ENCODE assay signal across 21 cellular contexts in the genomic region with DNA sequence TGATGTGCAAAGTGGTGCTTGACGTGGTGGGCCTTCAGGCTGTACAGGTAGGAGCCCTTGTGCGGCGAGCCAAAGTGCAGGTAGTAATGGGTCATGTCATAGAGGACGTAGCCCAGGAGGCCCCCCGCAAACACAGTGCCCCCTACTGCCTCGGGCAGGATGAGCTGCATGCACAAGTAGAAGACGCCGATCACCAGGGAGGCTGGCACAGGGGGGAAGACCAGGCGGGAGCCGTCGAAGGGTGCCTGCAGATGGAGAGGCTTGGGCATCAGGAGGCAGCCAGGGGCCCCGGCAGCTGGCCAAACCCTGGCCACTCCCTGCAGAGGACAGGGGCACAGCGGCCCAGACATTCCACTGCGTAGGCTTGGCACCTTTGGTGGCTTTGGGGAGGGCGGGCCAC. TPM values are rescaled to one million over a fixed set of nuclear protein-coding genes. Genes with fewer than 3 reads are reported as not detected.
DNase-seq lines count a peak whose midpoint lies in the region; ATAC-seq, FAIRE-seq and TF ChIP-seq lines count a peak whose summit lies in the region.
"Had no signal": no experiment of that assay in that cellular context is flagged by ENCODE, and none has a peak within 500 bp of the region (broad histone marks: within the 10 kb centered on the region; RNA-seq: fewer than 3 reads in every experiment).

No MANE protein-coding gene starts in this region.

- BruUV-seq in K562 (replicated peaks; lab: Mats Ljungman, UMichigan): no TSS peak

- H3K4me2 ChIP-seq in H9 (ENCODE audit: insufficient read depth, insufficient read length, low read length) (no peak overlapping the region), K562 (ENCODE audit: insufficient read depth, low read length) (no peak overlapping the region)

- ATAC-seq in K562 (peak; percentile 47; the same call in 2 of the 3 replicates), upper lobe of right lung (no peak), GM18511 (IDR thresholded peaks at IDR 0.05; ENCODE audit: unreplicated experiment) (no peak)
- no peak for ATAC-seq in stimulated activated effector memory CD8-positive, alpha-beta T cell treated with anti-CD3 and anti-CD28 coated beads, Interleukin-12 subunit alpha, Interleukin-12 subunit beta, amount 100 ng/mL, for 72 hours
- ATAC-seq: Right ventricle myocardium inferior had no signal

- H3K4me3 ChIP-seq in K562 (no peak overlapping the region), upper lobe of right lung (no peak overlapping the region)
- H3K4me3 ChIP-seq: MG63, Peyer's patch had no signal

- peaks cover 0 to 5% (median 0%) of the 10 kb centered on the region in 3 experiments; a peak in 2 of 7 replicates for H3K36me3 Mint-ChIP-seq in H9 (ENCODE audit: insufficient read depth in 1 of 3, low read depth in 3 of 3)
- no peaks in the 10 kb centered on the region for H3K36me3 Mint-ChIP-seq in stimulated activated effector memory CD8-positive, alpha-beta T cell treated with anti-CD3 and anti-CD28 coated beads, Interleukin-12 subunit alpha, Interleukin-12 subunit beta, amount 100 ng/mL, for 72 hours
- H3K36me3 Mint-ChIP-seq: CD14-positive monocyte had no signal

- no peaks in the 10 kb centered on the region for H3K79me1 ChIP-seq in H9 (ENCODE audit: insufficient read depth, low read depth, low read length, poor library complexity, severe bottlenecking)

- no peaks in the 10 kb centered on the region for H3K4me1 ChIP-seq in H9 (ENCODE audit: insufficient read depth, low read length)
- peaks cover 0 to 20% of the 10 kb centered on the region in 2 experiments; a peak in 2 of 5 replicates for H3K4me1 ChIP-seq in K562 (replicated peaks in 1 of 2; ENCODE audit: control insufficient read depth in 2 of 2, insufficient read depth in 2 of 2, low read length in 2 of 2)
- H3K4me1 ChIP-seq in upper lobe of right lung: no peaks in the 10 kb centered on the region
- H3K4me1 ChIP-seq: Peyer's patch had no signal

- no peak overlapping the region for H4K8ac ChIP-seq in H9 (replicated peaks; ENCODE audit: insufficient read length, low read depth, low read length)

- in situ Hi-C loops in K562 (cut with MboI): loop anchor here (25.0 kb wide), 1 partner anchor 421 kb away; the partner anchor contains the start of gene ZFP1

- no peak overlapping the region for H2AK5ac ChIP-seq in H9 (ENCODE audit: insufficient read length, low read length)

- no peak for TF ChIP-seq POLR2A in K562 (conservative IDR thresholded peaks at IDR 0.05)

- no peaks in the 10 kb centered on the region for H3K36me3 ChIP-seq in K562 (ENCODE audit: control insufficient read depth, insufficient read depth, low read length)
- no peaks in the 10 kb centered on the region for H3K36me3 ChIP-seq in upper lobe of right lung
- H3K36me3 ChIP-seq: MG63, Peyer's patch had no signal

- H3K27ac ChIP-seq in H9 (ENCODE audit: insufficient read length, low read depth, low read length) (no peak overlapping the region), K562 (ENCODE audit: extremely low read depth, low read depth, low read length) (no peak overlapping the region), layer of hippocampus (ENCODE audit: low read depth, low read length) (peak overlapping the region; percentile 69), upper lobe of right lung (no peak overlapping the region)
- H3K27ac ChIP-seq: Peyer's patch had no signal

- H2AFZ ChIP-seq in H9 (ENCODE audit: low read length) (no peak overlapping the region), K562 (ENCODE audit: low read depth, low read length) (no peak overlapping the region)

- no peaks in the 10 kb centered on the region; the same call in none of the 2 replicates for H3K27me3 Mint-ChIP-seq in H9 (ENCODE audit: low read depth)

- no peak overlapping the region for H3K4me3 Mint-ChIP-seq in H9
- no peak overlapping the region for H3K4me3 Mint-ChIP-seq in stimulated activated effector memory CD8-positive, alpha-beta T cell treated with anti-CD3 and anti-CD28 coated beads, Interleukin-12 subunit alpha, Interleukin-12 subunit beta, amount 100 ng/mL, for 72 hours
- H3K4me3 Mint-ChIP-seq: CD14-positive monocyte had no signal

- H3K9ac ChIP-seq in H9 (ENCODE audit: extremely low read depth, insufficient read length, low read length) (no peak overlapping the region), K562 (ENCODE audit: insufficient read depth in 1 of 2, low read depth in 2 of 2, low read length in 2 of 2) (no peak overlapping the region)

- peaks cover 0 to 5% of the 10 kb centered on the region in 2 experiments; a peak in 1 of 4 replicates for H3K4me1 Mint-ChIP-seq in H9
- H3K4me1 Mint-ChIP-seq in stimulated activated effector memory CD8-positive, alpha-beta T cell treated with anti-CD3 and anti-CD28 coated beads, Interleukin-12 subunit alpha, Interleukin-12 subunit beta, amount 100 ng/mL, for 72 hours: no peaks in the 10 kb centered on the region

- no peak overlapping the region for H3T11ph ChIP-seq in H9 (ENCODE audit: low read length)

- no peak overlapping the region for H3K56ac ChIP-seq in H9 (ENCODE audit: insufficient read length, low read depth, low read length)

- H3K9me3 Mint-ChIP-seq in H9: no peaks in the 10 kb centered on the region; a peak in 1 of 5 replicates
- H3K9me3 Mint-ChIP-seq in stimulated activated effector memory CD8-positive, alpha-beta T cell treated with anti-CD3 and anti-CD28 coated beads, Interleukin-12 subunit alpha, Interleukin-12 subunit beta, amount 100 ng/mL, for 72 hours: no peaks in the 10 kb centered on the region

- H3K27ac Mint-ChIP-seq in H9: no peak overlapping the region
- H3K27ac Mint-ChIP-seq in stimulated activated effector memory CD8-positive, alpha-beta T cell treated with anti-CD3 and anti-CD28 coated beads, Interleukin-12 subunit alpha, Interleukin-12 subunit beta, amount 100 ng/mL, for 72 hours: no peak overlapping the region
- H3K27ac Mint-ChIP-seq: CD14-positive monocyte had no signal

- TF ChIP-seq RAD21 in K562 (CRISPR knock-in tag; conservative IDR thresholded peaks at IDR 0.05 in 1 of 2, IDR thresholded peaks at IDR 0.05 in 1 of 2): no peak

- no peak overlapping the region for H3K4ac ChIP-seq in H9 (ENCODE audit: low read depth, low read length)

- H3K27me3 ChIP-seq in H9 (ENCODE audit: insufficient read depth, low read length) (no peaks in the 10 kb centered on the region), K562 (ENCODE audit: control insufficient read depth in 2 of 2, insufficient read depth in 2 of 2, low read length in 2 of 2) (peaks cover 22 to 50% of the 10 kb centered on the region in 2 experiments; a peak in 4 of 5 replicates), layer of hippocampus (ENCODE audit: control insufficient read depth, insufficient read depth, low read length) (no peaks in the 10 kb centered on the region), upper lobe of right lung (no peaks in the 10 kb centered on the region)
- H3K27me3 ChIP-seq: MG63, Peyer's patch had no signal

- FAIRE-seq in K562 (lab: Jason Lieb, UNC): no peak

- H3K9me1 ChIP-seq in K562 (ENCODE audit: control insufficient read depth, insufficient read depth, low read length): no peaks in the 10 kb centered on the region

- no peaks in the 10 kb centered on the region for H3K23me2 ChIP-seq in H9 (ENCODE audit: insufficient read length, low read depth, low read length, poor library complexity, severe bottlenecking)

- H3K9me3 ChIP-seq in H9 (ENCODE audit: control insufficient read depth, low read depth, low read length) (no peaks in the 10 kb centered on the region), K562 (replicated peaks; ENCODE audit: control insufficient read depth, insufficient read depth, low read depth, low read length) (no peaks in the 10 kb centered on the region), upper lobe of right lung (no peaks in the 10 kb centered on the region)
- H3K9me3 ChIP-seq: MG63, Peyer's patch had no signal

- DNase-seq in H9: no peak
- DNase-seq in K562 (ENCODE audit: extremely low read depth in 1 of 4, low spot score in 3 of 4): peak in 1 of 4 experiments; percentile 7
- peak; percentile 58 for DNase-seq in upper lobe of right lung
- no peak for DNase-seq in stimulated activated effector memory CD8-positive, alpha-beta T cell treated with anti-CD3 and anti-CD28 coated beads, Interleukin-12 subunit alpha, Interleukin-12 subunit beta, amount 100 ng/mL, for 72 hours (ENCODE audit: low spot score in 2 of 2)
- DNase-seq in NCI-H2227 (lab: John Stamatoyannopoulos, UW; ENCODE audit: unreplicated experiment): no peak
- DNase-seq: ACHN, DMS79 treated with DMSO at 0.1 percent for 48 hours, Karpas-422, MG63, NCI-H1048, NCI-H1436, NCI-H2029, NCI-H446 had no signal

- intact Hi-C loops in K562 (cut with micrococcal nuclease) (no loop called here), upper lobe of right lung (cut with DNase I) (no loop called here)

- H2BK12ac ChIP-seq in H9 (ENCODE audit: insufficient read length, low read depth, low read length): no peak overlapping the region

- no peak overlapping the region for H2BK120ac ChIP-seq in H9 (ENCODE audit: low read depth, low read length, poor library complexity, severe bottlenecking)

- no peak overlapping the region for H2BK15ac ChIP-seq in H9 (ENCODE audit: low read depth, low read length)

- no peaks in the 10 kb centered on the region for H3K79me2 ChIP-seq in H9 (ENCODE audit: insufficient read depth, low read length)
- no peaks in the 10 kb centered on the region for H3K79me2 ChIP-seq in K562 (ENCODE audit: control insufficient read depth, insufficient read depth, low read length)

- no peak for TF ChIP-seq EP300 in K562 (IDR thresholded peaks at IDR 0.05; ENCODE audit: low read length)

- H4K5ac ChIP-seq in H9 (ENCODE audit: insufficient read length, low read depth, low read length): no peak overlapping the region

- no peak overlapping the region for H3K14ac ChIP-seq in H9 (ENCODE audit: insufficient read depth, low read length)

- no peak overlapping the region for H3K23ac ChIP-seq in H9 (ENCODE audit: insufficient read length, low read depth, low read length)

- CTCF ChIA-PET in K562 (lab: Yijun Ruan, JAX; ENCODE audit: low intra/inter-chr PET ratio): no interaction called here

- H2BK5ac ChIP-seq in H9 (ENCODE audit: insufficient read length, low read length): no peak overlapping the region

- POLR2A ChIA-PET in K562 (lab: Yijun Ruan, JAX): no interaction called here

- TF ChIP-seq CTCF in H9 (conservative IDR thresholded peaks at IDR 0.05) (peak; percentile 48), K562 (IDR thresholded peaks at IDR 0.05 in 2 of 3, conservative IDR thresholded peaks at IDR 0.05 in 1 of 3; ENCODE audit: insufficient read depth in 2 of 3, low read depth in 1 of 3, low read length in 3 of 3) (peak in 2 of 3 experiments; percentile 20 to 28; a peak in 1 of 6 replicates), upper lobe of right lung (IDR thresholded peaks at IDR 0.05) (no peak)

- no peak overlapping the region for H2BK20ac ChIP-seq in H9 (ENCODE audit: low read depth, low read length, poor library complexity, severe bottlenecking)

- H4K20me1 ChIP-seq in H9 (ENCODE audit: control insufficient read depth, insufficient read depth, insufficient read length) (no peaks in the 10 kb centered on the region), K562 (replicated peaks; ENCODE audit: control insufficient read depth, insufficient read depth, low read length) (no peaks in the 10 kb centered on the region)

- no peak overlapping the region for H3K18ac ChIP-seq in H9 (ENCODE audit: insufficient read length, low read depth, low read length)

- no peak overlapping the region for H4K91ac ChIP-seq in H9 (ENCODE audit: insufficient read length, low read depth, low read length)

- no CpG with 5 or more reads among the region's 15 CpGs for WGBS in H9 (ENCODE audit: extremely low coverage, insufficient read length, low lambda C conversion rate)
- 10% methylated on average over 14 of the region's 15 CpGs for WGBS in K562 (ENCODE audit: insufficient coverage, low coverage, missing lambda C conversion rate)

RNA-seq across cellular contexts. Expression of gene MLKL, which starts 15.7 kb away (rescaled TPM):
- total RNA-seq in H9 (2021): 0.37 and 0.42 TPM in 2 replicates
- total RNA-seq in K562 (2011; cell fraction: chromatin; rRNA removed; ENCODE audit: low replicate concordance): 4.5 and 5.4 TPM in 2 replicates
- 2.3 and 3.6 TPM in 2 replicates for total RNA-seq in K562 (2011; cell fraction: nucleolus; rRNA removed)
- total RNA-seq in K562 (2011; cell fraction: nucleoplasm; rRNA removed): 3.8 and 4.8 TPM in 2 replicates
- 5.0 and 8.9 TPM in 2 replicates for total RNA-seq in K562 (2014; rRNA removed)
- total RNA-seq in K562 (2014; rRNA removed; fragmentation: Illumina TruSeq; extraction: Trizol): 4.2 and 4.3 TPM in 2 replicates
- 5.9 and 6.1 TPM in 2 replicates for total RNA-seq in K562 (2015; rRNA removed; fragmentation: Illumina TruSeq; extraction: Trizol)
- 5.1 and 5.6 TPM in 2 replicates for total RNA-seq in K562 (2021)
- polyA plus RNA-seq in K562 (2011; rRNA removed): 1.9 and 5.8 TPM in 2 replicates
- 1.0 and 2.2 TPM in 2 replicates for polyA plus RNA-seq in K562 (2011; cell fraction: cytosol; rRNA removed)
- 7.8 and 17.0 TPM in 2 replicates for polyA plus RNA-seq in K562 (2011; cell fraction: nucleus; rRNA removed)
- 5.6 and 7.1 TPM in 2 replicates for polyA plus RNA-seq in K562 (2012)
- polyA plus RNA-seq in K562 (2014; fragmentation: Illumina TruSeq; extraction: Trizol): 4.1 and 5.4 TPM in 2 replicates
- polyA plus RNA-seq in K562 (2014; fragmentation: Nextera tagmentation; extraction: Ambion mirVana): 1 to 10 TPM; 1.6 to 2.1 TPM
- polyA plus RNA-seq in K562 (2014; rRNA removed): 4.8 and 5.8 TPM in 2 replicates
- polyA minus RNA-seq in K562 (2011; rRNA and poly(A)+ RNA removed): 1.5 and 5.0 TPM in 2 replicates
- polyA minus RNA-seq in K562 (2011; cell fraction: cytosol; rRNA and poly(A)+ RNA removed): 1.7 and 3.9 TPM in 2 replicates
- 2.2 and 5.8 TPM in 2 replicates for polyA minus RNA-seq in K562 (2011; cell fraction: nucleus; rRNA and poly(A)+ RNA removed)
- 28.6 TPM for total RNA-seq in upper lobe of right lung
- total RNA-seq: G401 had no signal

RNA-seq across cellular contexts. Expression of gene RFWD3, which starts 49.7 kb away (rescaled TPM):
- total RNA-seq in H9 (2021): 114 and 120 TPM in 2 replicates
- total RNA-seq in K562 (2011; cell fraction: chromatin; rRNA removed; ENCODE audit: low replicate concordance): 202 and 277 TPM in 2 replicates
- 120 and 121 TPM in 2 replicates for total RNA-seq in K562 (2011; cell fraction: nucleolus; rRNA removed)
- 204 and 261 TPM in 2 replicates for total RNA-seq in K562 (2011; cell fraction: nucleoplasm; rRNA removed)
- total RNA-seq in K562 (2014; rRNA removed): 68.1 and 71.5 TPM in 2 replicates
- 79.0 and 83.5 TPM in 2 replicates for total RNA-seq in K562 (2014; rRNA removed; fragmentation: Illumina TruSeq; extraction: Trizol)
- total RNA-seq in K562 (2015; rRNA removed; fragmentation: Illumina TruSeq; extraction: Trizol): 77.4 and 86.1 TPM in 2 replicates
- 111 and 121 TPM in 2 replicates for total RNA-seq in K562 (2021)
- polyA plus RNA-seq in K562 (2011; rRNA removed): 87.1 and 111 TPM in 2 replicates
- 75.3 and 82.0 TPM in 2 replicates for polyA plus RNA-seq in K562 (2011; cell fraction: cytosol; rRNA removed)
- 53.1 and 58.5 TPM in 2 replicates for polyA plus RNA-seq in K562 (2011; cell fraction: nucleus; rRNA removed)
- polyA plus RNA-seq in K562 (2012): 47.4 and 51.1 TPM in 2 replicates
- polyA plus RNA-seq in K562 (2014; fragmentation: Illumina TruSeq; extraction: Trizol): 89.1 and 93.1 TPM in 2 replicates
- polyA plus RNA-seq in K562 (2014; fragmentation: Nextera tagmentation; extraction: Ambion mirVana): 10 to 100 TPM; 20.8 to 55.5 TPM
- polyA plus RNA-seq in K562 (2014; rRNA removed): 70.1 and 75.2 TPM in 2 replicates
- polyA minus RNA-seq in K562 (2011; rRNA and poly(A)+ RNA removed): 222 and 269 TPM in 2 replicates
- 64.4 and 77.8 TPM in 2 replicates for polyA minus RNA-seq in K562 (2011; cell fraction: cytosol; rRNA and poly(A)+ RNA removed)
- 54.1 and 74.6 TPM in 2 replicates for polyA minus RNA-seq in K562 (2011; cell fraction: nucleus; rRNA and poly(A)+ RNA removed)
- 16.7 TPM for total RNA-seq in upper lobe of right lung

RNA-seq across cellular contexts. Expression of gene FA2H, which starts 58.3 kb away (rescaled TPM):
- 25.1 and 26.6 TPM in 2 replicates for total RNA-seq in H9 (2021)
- not detected in 2 replicates for total RNA-seq in K562 (2011; cell fraction: chromatin; rRNA removed; ENCODE audit: low replicate concordance)
- not detected in 2 replicates for total RNA-seq in K562 (2011; cell fraction: nucleolus; rRNA removed)
- not detected in 2 replicates for total RNA-seq in K562 (2011; cell fraction: nucleoplasm; rRNA removed)
- not detected in 2 replicates for total RNA-seq in K562 (2014; rRNA removed)
- not detected in 2 replicates for total RNA-seq in K562 (2014; rRNA removed; fragmentation: Illumina TruSeq; extraction: Trizol)
- total RNA-seq in K562 (2015; rRNA removed; fragmentation: Illumina TruSeq; extraction: Trizol): not detected in 2 replicates
- not detected in 2 replicates for total RNA-seq in K562 (2021)
- not detected in 2 replicates for polyA plus RNA-seq in K562 (2011; rRNA removed)
- polyA plus RNA-seq in K562 (2011; cell fraction: cytosol; rRNA removed): not detected in 2 replicates
- not detected in 2 replicates for polyA plus RNA-seq in K562 (2011; cell fraction: nucleus; rRNA removed)
- not detected in 2 replicates for polyA plus RNA-seq in K562 (2012)
- polyA plus RNA-seq in K562 (2014; fragmentation: Illumina TruSeq; extraction: Trizol): not detected in 2 replicates
- polyA plus RNA-seq in K562 (2014; fragmentation: Nextera tagmentation; extraction: Ambion mirVana): not detected
- polyA plus RNA-seq in K562 (2014; rRNA removed): not detected in 2 replicates
- polyA minus RNA-seq in K562 (2011; rRNA and poly(A)+ RNA removed): not detected in 2 replicates
- not detected in 2 replicates for polyA minus RNA-seq in K562 (2011; cell fraction: cytosol; rRNA and poly(A)+ RNA removed)
- not detected in 2 replicates for polyA minus RNA-seq in K562 (2011; cell fraction: nucleus; rRNA and poly(A)+ RNA removed)
- total RNA-seq in upper lobe of right lung: 2.1 TPM
- total RNA-seq: G401, H4, SK-MEL-5 had no signal
- polyA plus RNA-seq: CD14-positive monocyte had no signal
